In the genomic region with DNA sequence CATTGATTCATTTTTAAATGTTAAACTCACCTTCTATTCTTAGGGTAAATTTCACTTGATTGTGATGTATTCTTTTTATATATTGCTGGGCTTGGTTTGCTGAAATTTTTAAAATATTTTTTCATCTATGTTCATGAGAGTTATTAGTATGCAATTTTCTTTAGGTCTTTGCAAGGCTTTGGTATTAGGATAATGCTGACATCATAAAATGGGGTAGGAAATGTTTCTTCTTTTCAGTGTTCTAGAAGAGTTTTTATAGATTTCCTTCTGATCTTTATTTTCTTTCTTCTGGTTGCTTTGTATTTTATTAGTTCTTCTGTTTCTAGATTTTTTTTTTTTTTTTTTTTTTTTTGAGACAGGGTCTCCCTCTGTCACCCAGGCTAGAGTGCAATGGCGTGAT, we compare ENCODE assay signal across 36 cellular contexts.
"Had no signal": no experiment of that assay in that cellular context is flagged by ENCODE, and none has a peak within 500 bp of the region (broad histone marks: within the 10 kb centered on the region; RNA-seq: fewer than 3 reads in every experiment).

No MANE protein-coding gene starts in this region.

- H3K27ac ChIP-seq: ascending aorta, cardiac muscle cell, VCaP had no signal

- H3K27ac Mint-ChIP-seq: activated B cell treated with CpG ODN at 0.5 μM for 24 hours; activated CD4-positive, alpha-beta memory T cell treated with anti-CD3 and anti-CD28 coated beads for 36 hours; activated CD4-positive, alpha-beta T cell treated with anti-CD3 and anti-CD28 coated beads, Interleukin-2, amount 10 ng/mL, durations not matched to agents 24 days and 14 days; activated CD8-positive, alpha-beta T cell treated with anti-CD3 and anti-CD28 coated beads for 36 hours; activated naive CD4-positive, alpha-beta T cell treated with anti-CD3 and anti-CD28 coated beads, Interleukin-2, amount 10 ng/mL, durations not matched to agents 7 days and 5 days; activated naive CD4-positive, alpha-beta T cell treated with anti-CD3 and anti-CD28 coated beads, Interleukin-2, amount 50 U/mL, for 24 hours; activated naive CD8-positive, alpha-beta T cell; activated naive CD8-positive, alpha-beta T cell treated with anti-CD3 and anti-CD28 coated beads, Interleukin-2, amount 10 ng/mL, durations not matched to agents 7 days and 5 days; activated naive CD8-positive, alpha-beta T cell treated with anti-CD3 and anti-CD28 coated beads, Interleukin-2, amount 50 U/mL, for 24 hours; activated T-cell treated with anti-CD3 and anti-CD28 coated beads, Interleukin-2, amount 50 U/mL, for 24 hours; activated T-helper 2 cell treated with anti-CD3 and anti-CD28 coated beads, Interferon-gamma antibody, Interleukin-2, Interleukin-4, amounts not matched to agents 10 μg/mL and 5 μg/mL and 100 μg/mL, durations not matched to agents 14 hours and 24 hours and 36 hours; brain; T-helper 1 cell treated with Interleukin-12 subunit alpha and Interleukin-12 subunit beta and Interleukin-4 antibody, amounts not matched to agents 30 μg/mL and 1 μg/mL, for 36 hours; T-helper 2 cell treated with Interferon-gamma antibody and Interleukin-4, amounts not matched to agents 5 μg/mL and 100 μg/mL, for 36 hours had no signal

- H3K4me1 ChIP-seq: ascending aorta had no signal

- H3K27me3 ChIP-seq: ascending aorta, cardiac muscle cell had no signal

- H3K4me3 Mint-ChIP-seq: activated B cell treated with CpG ODN at 0.5 μM for 24 hours; activated CD4-positive, alpha-beta memory T cell treated with anti-CD3 and anti-CD28 coated beads for 36 hours; activated CD4-positive, alpha-beta T cell treated with anti-CD3 and anti-CD28 coated beads, Interleukin-2, amount 10 ng/mL, durations not matched to agents 24 days and 14 days; activated CD8-positive, alpha-beta T cell treated with anti-CD3 and anti-CD28 coated beads for 36 hours; activated naive CD4-positive, alpha-beta T cell treated with anti-CD3 and anti-CD28 coated beads, Interleukin-2, amount 10 ng/mL, durations not matched to agents 7 days and 5 days; activated naive CD4-positive, alpha-beta T cell treated with anti-CD3 and anti-CD28 coated beads, Interleukin-2, amount 50 U/mL, for 24 hours; activated naive CD8-positive, alpha-beta T cell; activated naive CD8-positive, alpha-beta T cell treated with anti-CD3 and anti-CD28 coated beads, Interleukin-2, amount 10 ng/mL, durations not matched to agents 7 days and 5 days; activated naive CD8-positive, alpha-beta T cell treated with anti-CD3 and anti-CD28 coated beads, Interleukin-2, amount 50 U/mL, for 24 hours; activated T-cell treated with anti-CD3 and anti-CD28 coated beads, Interleukin-2, amount 50 U/mL, for 24 hours; brain; central memory CD8-positive, alpha-beta T cell; T-helper 1 cell treated with Interleukin-12 subunit alpha and Interleukin-12 subunit beta and Interleukin-4 antibody, amounts not matched to agents 30 μg/mL and 1 μg/mL, for 36 hours; T-helper 2 cell treated with Interferon-gamma antibody and Interleukin-4, amounts not matched to agents 5 μg/mL and 100 μg/mL, for 36 hours had no signal

- H3K4me3 ChIP-seq: ascending aorta, cardiac muscle cell had no signal

- H3K9me3 ChIP-seq: ascending aorta had no signal

- H3K36me3 Mint-ChIP-seq: activated naive CD4-positive, alpha-beta T cell treated with anti-CD3 and anti-CD28 coated beads, Interleukin-2, amount 10 ng/mL, durations not matched to agents 7 days and 5 days; activated naive CD8-positive, alpha-beta T cell treated with anti-CD3 and anti-CD28 coated beads, Interleukin-2, amount 10 ng/mL, durations not matched to agents 7 days and 5 days had no signal

- H3K9me3 Mint-ChIP-seq: activated B cell treated with CpG ODN at 0.5 μM for 24 hours; activated CD4-positive, alpha-beta memory T cell treated with anti-CD3 and anti-CD28 coated beads for 36 hours; activated CD4-positive, alpha-beta T cell treated with anti-CD3 and anti-CD28 coated beads, Interleukin-2, amount 10 ng/mL, durations not matched to agents 24 days and 14 days; activated CD8-positive, alpha-beta T cell treated with anti-CD3 and anti-CD28 coated beads for 36 hours; activated naive CD4-positive, alpha-beta T cell treated with anti-CD3 and anti-CD28 coated beads, Interleukin-2, amount 10 ng/mL, durations not matched to agents 7 days and 5 days; activated naive CD4-positive, alpha-beta T cell treated with anti-CD3 and anti-CD28 coated beads, Interleukin-2, amount 50 U/mL, for 24 hours; activated naive CD8-positive, alpha-beta T cell treated with anti-CD3 and anti-CD28 coated beads, Interleukin-2, amount 10 ng/mL, durations not matched to agents 7 days and 5 days; activated naive CD8-positive, alpha-beta T cell treated with anti-CD3 and anti-CD28 coated beads, Interleukin-2, amount 50 U/mL, for 24 hours; activated T-cell treated with anti-CD3 and anti-CD28 coated beads, Interleukin-2, amount 50 U/mL, for 24 hours; activated T-helper 2 cell treated with anti-CD3 and anti-CD28 coated beads, Interferon-gamma antibody, Interleukin-2, Interleukin-4, amounts not matched to agents 10 μg/mL and 5 μg/mL and 100 μg/mL, durations not matched to agents 14 hours and 24 hours and 36 hours; brain; central memory CD8-positive, alpha-beta T cell; T-helper 1 cell treated with Interleukin-12 subunit alpha and Interleukin-12 subunit beta and Interleukin-4 antibody, amounts not matched to agents 30 μg/mL and 1 μg/mL, for 36 hours; T-helper 2 cell treated with Interferon-gamma antibody and Interleukin-4, amounts not matched to agents 5 μg/mL and 100 μg/mL, for 36 hours had no signal

- H3K36me3 ChIP-seq: ascending aorta, cardiac muscle cell had no signal

- H3K27me3 Mint-ChIP-seq: activated B cell treated with CpG ODN at 0.5 μM for 24 hours; activated CD4-positive, alpha-beta memory T cell treated with anti-CD3 and anti-CD28 coated beads for 36 hours; activated CD4-positive, alpha-beta T cell treated with anti-CD3 and anti-CD28 coated beads, Interleukin-2, amount 10 ng/mL, durations not matched to agents 24 days and 14 days; activated CD8-positive, alpha-beta T cell treated with anti-CD3 and anti-CD28 coated beads for 36 hours; activated naive CD4-positive, alpha-beta T cell treated with anti-CD3 and anti-CD28 coated beads, Interleukin-2, amount 10 ng/mL, durations not matched to agents 7 days and 5 days; activated naive CD4-positive, alpha-beta T cell treated with anti-CD3 and anti-CD28 coated beads, Interleukin-2, amount 50 U/mL, for 24 hours; activated naive CD8-positive, alpha-beta T cell; activated naive CD8-positive, alpha-beta T cell treated with anti-CD3 and anti-CD28 coated beads, Interleukin-2, amount 10 ng/mL, durations not matched to agents 7 days and 5 days; activated naive CD8-positive, alpha-beta T cell treated with anti-CD3 and anti-CD28 coated beads, Interleukin-2, amount 50 U/mL, for 24 hours; activated T-cell treated with anti-CD3 and anti-CD28 coated beads, Interleukin-2, amount 50 U/mL, for 24 hours; brain; central memory CD8-positive, alpha-beta T cell had no signal

- DNase-seq: activated B cell treated with CpG ODN at 0.5 μM for 24 hours; activated CD4-positive, alpha-beta memory T cell treated with anti-CD3 and anti-CD28 coated beads for 36 hours; activated CD4-positive, alpha-beta T cell treated with anti-CD3 and anti-CD28 coated beads for 4 hours; activated CD4-positive, alpha-beta T cell treated with anti-CD3 and anti-CD28 coated beads, Interleukin-2, amount 10 ng/mL, durations not matched to agents 24 days and 14 days; activated CD4-positive, alpha-beta T cell treated with anti-CD3 and anti-CD28 coated beads, Interleukin-2, amount 50 U/mL, for 1 hour; activated CD4-positive, alpha-beta T cell treated with anti-CD3 and anti-CD28 coated beads, Interleukin-2, amount 50 U/mL, for 4 hours; activated CD4-positive, CD25-positive, alpha-beta regulatory T cell treated with anti-CD3 and anti-CD28 coated beads, Interleukin-2, amount 50 U/mL, for 72 hours; activated CD8-positive, alpha-beta memory T cell treated with anti-CD3 and anti-CD28 coated beads, Interleukin-2, amount 50 U/mL, for 4 hours; activated CD8-positive, alpha-beta T cell treated with anti-CD3 and anti-CD28 coated beads for 36 hours; activated effector memory CD4-positive, alpha-beta T cell treated with Interleukin-2 at 50 U/mL for 16 hours; activated gamma-delta T cell; activated naive CD4-positive, alpha-beta T cell treated with anti-CD3 and anti-CD28 coated beads, Interleukin-2, amount 10 ng/mL, durations not matched to agents 7 days and 5 days; activated naive CD4-positive, alpha-beta T cell treated with Interleukin-2 at 50 U/mL for 16 hours; activated naive CD8-positive, alpha-beta T cell treated with anti-CD3 and anti-CD28 coated beads, Interleukin-2, amount 10 ng/mL, durations not matched to agents 7 days and 5 days; activated naive CD8-positive, alpha-beta T cell treated with anti-CD3 and anti-CD28 coated beads, Interleukin-2, amount 50 U/mL, for 24 hours; activated T-cell treated with anti-CD3 and anti-CD28 coated beads, Interleukin-2, amount 50 U/mL, for 24 hours; activated T-cell treated with anti-CD3 and anti-CD28 coated beads, Interleukin-2, amount 50 U/mL, for 48 hours; amygdala; anterior cingulate cortex; caudate nucleus; cerebellar nuclear complex; T-helper 1 cell; T-helper 2 cell; T-helper 9 cell had no signal

- ATAC-seq: activated CD8-positive, alpha-beta T cell treated with anti-CD3 and anti-CD28 coated beads for 36 hours; activated naive CD8-positive, alpha-beta T cell treated with anti-CD3 and anti-CD28 coated beads, Interleukin-2, amount 50 U/mL, for 24 hours had no signal

- H3K4me1 Mint-ChIP-seq: activated B cell treated with CpG ODN at 0.5 μM for 24 hours; activated naive CD4-positive, alpha-beta T cell treated with anti-CD3 and anti-CD28 coated beads, Interleukin-2, amount 10 ng/mL, durations not matched to agents 7 days and 5 days; activated naive CD4-positive, alpha-beta T cell treated with anti-CD3 and anti-CD28 coated beads, Interleukin-2, amount 50 U/mL, for 24 hours; central memory CD8-positive, alpha-beta T cell had no signal

- FAIRE-seq: bronchial epithelial cell, TTC549 had no signal
